In the genomic region with DNA sequence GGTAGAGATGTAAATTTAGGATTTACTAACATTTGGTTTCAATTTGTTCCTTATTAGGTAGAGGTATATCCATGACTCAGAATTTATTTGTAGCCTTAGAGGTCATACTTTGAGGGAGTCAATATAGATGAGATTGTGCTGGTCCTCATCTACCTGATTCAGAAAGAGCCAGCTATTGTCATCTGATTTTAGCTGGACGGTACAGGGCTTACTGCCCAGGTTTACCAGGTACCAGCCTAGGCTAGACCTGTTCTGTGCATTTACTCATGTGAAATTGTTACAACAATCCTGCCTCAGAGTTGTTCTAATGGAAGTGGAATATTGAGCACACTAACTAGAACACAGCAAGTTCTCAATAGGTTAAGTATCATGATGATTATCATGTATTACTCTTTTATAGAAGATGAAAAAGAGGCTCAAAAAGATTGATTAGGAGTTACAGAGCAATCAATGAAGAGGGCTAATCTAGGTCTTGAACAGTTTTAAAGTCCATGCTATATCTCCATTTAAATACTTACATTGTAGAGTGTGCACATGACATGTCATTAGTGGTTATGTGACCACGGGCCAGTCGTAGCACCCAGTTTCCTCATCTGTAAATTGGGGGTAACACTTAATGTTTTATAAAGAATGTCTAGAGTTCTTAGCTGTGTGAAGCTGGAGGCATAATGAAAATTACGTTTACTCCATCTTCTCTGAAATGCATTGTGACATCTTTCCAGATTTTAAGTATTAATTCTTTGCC, we compare ENCODE assay signal across 18 cellular contexts.
"Had no signal": no experiment of that assay in that cellular context is flagged by ENCODE, and none has a peak within 500 bp of the region (broad histone marks: within the 10 kb centered on the region; RNA-seq: fewer than 3 reads in every experiment).

No MANE protein-coding gene starts in this region.

- H3K36me3 Mint-ChIP-seq: natural killer cell treated with Interleukin-12 subunit alpha and Interleukin-12 subunit beta and Interleukin-15 and Interleukin-18, amount 100 ng/mL, for 72 hours had no signal

- H3K4me3 ChIP-seq: left ventricle myocardium inferior, spleen, thoracic aorta, upper lobe of right lung had no signal

- H2AFZ ChIP-seq: parathyroid adenoma had no signal

- H3K9me3 ChIP-seq: thoracic aorta, upper lobe of right lung had no signal

- ATAC-seq: foreskin keratinocyte; natural killer cell treated with Interleukin-12 subunit alpha and Interleukin-12 subunit beta and Interleukin-15 and Interleukin-18, amount 100 ng/mL, for 72 hours; T-helper 17 cell; upper lobe of right lung had no signal

- H3K27me3 Mint-ChIP-seq: activated CD4-positive, alpha-beta memory T cell treated with anti-CD3 and anti-CD28 coated beads for 36 hours; activated naive CD4-positive, alpha-beta T cell treated with anti-CD3 and anti-CD28 coated beads, Interleukin-2, amount 10 ng/mL, durations not matched to agents 7 days and 5 days; natural killer cell treated with Interleukin-12 subunit alpha and Interleukin-12 subunit beta and Interleukin-15 and Interleukin-18, amount 100 ng/mL, for 72 hours; T-helper 17 cell had no signal

- H3K4me3 Mint-ChIP-seq: activated CD4-positive, alpha-beta memory T cell treated with anti-CD3 and anti-CD28 coated beads for 36 hours; activated naive CD4-positive, alpha-beta T cell treated with anti-CD3 and anti-CD28 coated beads, Interleukin-2, amount 10 ng/mL, durations not matched to agents 7 days and 5 days; natural killer cell treated with Interleukin-12 subunit alpha and Interleukin-12 subunit beta and Interleukin-15 and Interleukin-18, amount 100 ng/mL, for 72 hours; T-helper 17 cell had no signal

- H3K4me1 ChIP-seq: foreskin keratinocyte, left ventricle myocardium inferior, parathyroid adenoma, spleen, upper lobe of right lung had no signal

- H3K27ac Mint-ChIP-seq: activated CD4-positive, alpha-beta memory T cell treated with anti-CD3 and anti-CD28 coated beads for 36 hours; activated naive CD4-positive, alpha-beta T cell treated with anti-CD3 and anti-CD28 coated beads, Interleukin-2, amount 10 ng/mL, durations not matched to agents 7 days and 5 days; T-helper 17 cell had no signal

- H3K9me3 Mint-ChIP-seq: activated CD4-positive, alpha-beta memory T cell treated with anti-CD3 and anti-CD28 coated beads for 36 hours; natural killer cell treated with Interleukin-12 subunit alpha and Interleukin-12 subunit beta and Interleukin-15 and Interleukin-18, amount 100 ng/mL, for 72 hours had no signal

- H3K27ac ChIP-seq: foreskin keratinocyte, left ventricle myocardium inferior, parathyroid adenoma, spleen, thoracic aorta, upper lobe of right lung had no signal

- H3K27me3 ChIP-seq: foreskin keratinocyte, spleen, upper lobe of right lung had no signal

- H3K9ac ChIP-seq: parathyroid adenoma had no signal

- DNase-seq: activated CD4-positive, alpha-beta memory T cell treated with anti-CD3 and anti-CD28 coated beads for 36 hours; activated CD4-positive, alpha-beta T cell treated with anti-CD3 and anti-CD28 coated beads for 48 hours; activated effector memory CD4-positive, alpha-beta T cell treated with anti-CD3 and anti-CD28 coated beads, Interleukin-2, amount 50 U/mL, for 16 hours; activated naive CD4-positive, alpha-beta T cell treated with anti-CD3 and anti-CD28 coated beads, Interleukin-2, amount 10 ng/mL, durations not matched to agents 7 days and 5 days; foreskin keratinocyte; hippocampal formation; kidney glomerular epithelial cell; left ventricle myocardium inferior; nucleus accumbens; spleen; stimulated activated CD4-positive, alpha-beta T cell treated with anti-CD3 and anti-CD28 coated beads, Interleukin-4, amount 100 ng/mL, for 24 hours; stimulated activated naive CD4-positive, alpha-beta T cell treated with Interleukin-2 at 50 U/mL for 16 hours; SW 1271; T-helper 17 cell; upper lobe of right lung had no signal
